In the genomic region with DNA sequence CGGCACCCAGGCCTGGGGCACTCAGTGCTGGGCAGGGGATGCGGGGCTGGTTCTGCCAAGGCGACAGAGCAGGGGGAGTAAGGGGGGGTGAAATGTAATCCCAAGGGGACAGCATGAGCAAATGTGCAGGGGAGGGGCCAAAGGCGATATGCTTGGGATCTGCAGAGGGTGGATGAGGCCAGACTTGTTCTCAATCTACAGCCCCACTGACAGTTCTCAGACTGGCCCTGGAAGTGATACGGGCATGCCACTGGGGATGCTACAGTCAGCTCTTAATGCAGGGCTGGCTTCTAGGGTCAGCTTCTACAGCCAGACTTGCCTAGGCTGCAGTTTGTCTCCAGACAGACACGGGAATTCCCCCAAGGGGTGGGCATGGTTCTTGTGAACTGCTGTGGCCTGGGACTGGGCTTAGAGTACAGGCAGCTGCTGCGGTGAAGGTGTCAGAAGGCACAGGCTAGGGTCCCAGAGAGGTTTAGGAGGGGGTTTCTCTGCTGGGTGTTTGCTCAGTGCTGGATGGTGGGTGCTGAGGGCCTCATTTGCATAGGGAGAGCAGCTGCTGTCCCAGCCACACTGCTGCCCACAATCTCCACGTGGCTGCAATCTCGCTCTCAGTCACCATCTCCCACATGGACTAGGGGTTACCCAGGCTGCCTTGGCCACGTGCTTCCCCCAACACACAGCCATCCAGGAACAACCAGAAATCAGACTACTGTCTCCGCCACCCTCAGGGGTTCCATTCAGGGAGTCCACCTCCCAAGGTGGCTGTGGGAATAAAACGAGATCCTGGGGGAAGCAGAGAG, we compare ENCODE assay signal across 8 cellular contexts.
DNase-seq lines count a peak whose midpoint lies in the region; ATAC-seq and TF ChIP-seq lines count a peak whose summit lies in the region.

No MANE protein-coding gene starts in this region.

- DNase-seq in GM12864 (ENCODE audit: low read depth), result peak; percentile 91
- peak in 2 of 3 experiments; percentile 52 to 73 for DNase-seq in activated CD8-positive, alpha-beta memory T cell treated with anti-CD3 and anti-CD28 coated beads for 48 hours (ENCODE audit: low read depth in 2 of 3, low spot score in 2 of 3)
- no peak for DNase-seq in osteoblast (ENCODE audit: insufficient read length, low spot score, missing footprints)
- DNase-seq in ureter (ENCODE audit: low spot score), result no peak
- no peak for DNase-seq in GM03348 (ENCODE audit: low spot score)

- peak; percentile 82 for ATAC-seq in GM19452 (IDR thresholded peaks at IDR 0.05; ENCODE audit: unreplicated experiment)
- ATAC-seq in HG03520 (IDR thresholded peaks at IDR 0.05; ENCODE audit: unreplicated experiment), result peak; percentile 68

- peaks cover 64 to 78% of the 10 kb centered on the region in 2 experiments for H3K4me1 ChIP-seq in neutrophil (ENCODE audit: control insufficient read depth in 1 of 2, insufficient read depth in 1 of 2, low read depth in 1 of 2, low read length in 1 of 2)
- peaks cover 4% of the 10 kb centered on the region for H3K4me1 ChIP-seq in osteoblast (ENCODE audit: insufficient read depth, low read length)

- H2AFZ ChIP-seq in osteoblast (ENCODE audit: low read length), result no peak overlapping the region

- H4K20me1 ChIP-seq in osteoblast (ENCODE audit: insufficient read depth, low read length), result no peaks in the 10 kb centered on the region

- no peaks in the 10 kb centered on the region for H3K36me3 ChIP-seq in neutrophil
- no peaks in the 10 kb centered on the region for H3K36me3 ChIP-seq in osteoblast (ENCODE audit: insufficient read depth, low read length)

- no peaks in the 10 kb centered on the region for H3K27me3 ChIP-seq in neutrophil
- H3K27me3 ChIP-seq in osteoblast (ENCODE audit: insufficient read depth, low read length), result no peaks in the 10 kb centered on the region

- no peak overlapping the region for H3K4me3 ChIP-seq in GM12864 (ENCODE audit: low read depth, low read length)
- no peak overlapping the region for H3K4me3 ChIP-seq in neutrophil (ENCODE audit: low read depth in 1 of 2, low read length in 1 of 2)
- no peak overlapping the region for H3K4me3 ChIP-seq in osteoblast (ENCODE audit: insufficient read depth, low read length)

- H3K79me2 ChIP-seq in osteoblast (ENCODE audit: insufficient read depth, low read length), result no peaks in the 10 kb centered on the region

- TF ChIP-seq CTCF in GM12864 (IDR thresholded peaks at IDR 0.05; ENCODE audit: low read depth, low read length, missing control alignments), result no peak
- no peak for TF ChIP-seq CTCF in neutrophil (IDR thresholded peaks at IDR 0.05)
- no peak for TF ChIP-seq CTCF in osteoblast (IDR thresholded peaks at IDR 0.05; ENCODE audit: extremely low read depth, low read depth, low read length)

- H3K9me3 ChIP-seq in neutrophil, result no peaks in the 10 kb centered on the region
- H3K9me3 ChIP-seq in osteoblast (ENCODE audit: low read depth, low read length), result no peaks in the 10 kb centered on the region

- peak overlapping the region; percentile 86 for H3K27ac ChIP-seq in neutrophil
- no peak overlapping the region for H3K27ac ChIP-seq in osteoblast (ENCODE audit: low read depth, low read length)

- H3K4me2 ChIP-seq in osteoblast (ENCODE audit: insufficient read depth, low read length), result no peak overlapping the region

Comparison
In these comparisons a context has a peak if more than half of its experiments do, and no peak if none do; other contexts are left out.
1. DNase-seq: peak in GM12864 (single experiment) and activated CD8-positive, alpha-beta memory T cell treated with anti-CD3 and anti-CD28 coated beads for 48 hours (2 of 3); none in osteoblast (single experiment), ureter (single experiment) and GM03348 (single experiment).